8 cellular contexts compared by ENCODE assay signal in the genomic region with DNA sequence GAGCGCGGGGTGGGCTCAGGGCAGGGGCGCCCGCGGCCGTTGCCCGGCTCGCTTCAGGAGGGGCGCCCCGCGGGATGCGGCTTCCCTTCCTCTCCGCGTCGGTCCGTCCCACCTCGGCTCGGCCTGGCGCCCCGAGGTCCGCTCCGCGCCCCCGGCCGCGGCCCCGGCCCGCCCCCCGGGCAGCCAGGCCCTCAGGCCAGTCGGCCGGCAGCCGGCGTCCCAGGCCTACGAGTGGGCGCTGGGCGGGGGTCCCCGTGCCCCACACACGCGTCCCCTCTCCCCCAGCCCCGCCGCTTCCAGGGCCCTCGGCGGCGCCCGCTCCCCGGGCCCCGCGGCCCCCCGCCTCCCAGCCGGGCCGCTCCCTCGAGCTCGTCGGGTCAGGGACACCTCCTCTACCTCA. TPM values are rescaled to one million over a fixed set of nuclear protein-coding genes. Genes with fewer than 3 reads are reported as not detected.
DNase-seq lines count a peak whose midpoint lies in the region; ATAC-seq and TF ChIP-seq lines count a peak whose summit lies in the region.
"Not testable (repeated sequence)": the region's sequence is repeated elsewhere in the genome, so short reads cannot be mapped to it uniquely, and the experiment has no call there.

No MANE protein-coding gene starts in this region.

- not testable (repeated sequence) for H3K27me3 Mint-ChIP-seq in Calu3 (ENCODE audit: unreplicated experiment); stimulated activated memory B cell treated with anti-CD40 and anti-IgM and Interleukin-4, amounts not matched to agents 10 μg/mL and 1 μg/mL and 100 μg/mL, for 72 hours

- H3K27ac Mint-ChIP-seq in Calu3 (ENCODE audit: unreplicated experiment) = peak overlapping the region; percentile 69
- H3K27ac Mint-ChIP-seq in activated naive CD4-positive, alpha-beta T cell treated with anti-CD3 and anti-CD28 coated beads, Interleukin-2, amount 50 U/mL, for 72 hours = peak overlapping the region in 1 of 2 donors; percentile 80
- H3K27ac Mint-ChIP-seq in stimulated activated memory B cell treated with anti-CD40 and anti-IgM and Interleukin-4, amounts not matched to agents 10 μg/mL and 1 μg/mL and 100 μg/mL, for 72 hours = peak overlapping the region; percentile 79

- H3K36me3 Mint-ChIP-seq in Calu3 (ENCODE audit: insufficient read depth, unreplicated experiment) = peaks cover 23% of the 10 kb centered on the region
- not testable (repeated sequence) for H3K36me3 Mint-ChIP-seq in activated naive CD4-positive, alpha-beta T cell treated with anti-CD3 and anti-CD28 coated beads, Interleukin-2, amount 50 U/mL, for 72 hours; stimulated activated memory B cell treated with anti-CD40 and anti-IgM and Interleukin-4, amounts not matched to agents 10 μg/mL and 1 μg/mL and 100 μg/mL, for 72 hours

- H3K27me3 ChIP-seq in NT2/D1 (ENCODE audit: insufficient read depth, insufficient read length); mononuclear cell (ENCODE audit: insufficient read depth, low read length): not testable (repeated sequence)

- BruUV-seq in Calu3 (replicated peaks; lab: Mats Ljungman, UMichigan) = not testable (repeated sequence)

- not testable (repeated sequence) for H3K9me3 ChIP-seq in NT2/D1 (ENCODE audit: insufficient read depth, low read length); mononuclear cell (ENCODE audit: low read depth, low read length)

- H3K4me3 ChIP-seq in NT2/D1 (ENCODE audit: insufficient read length, low read depth) = peak overlapping the region; percentile 34
- peak overlapping the region; percentile 47 for H3K4me3 ChIP-seq in fibroblast of pulmonary artery (replicated peaks; ENCODE audit: low read depth, low read length)
- H3K4me3 ChIP-seq in mononuclear cell (ENCODE audit: low read length) = peak overlapping the region; percentile 38

- intact Hi-C loops in Calu3 (cut with micrococcal nuclease; ENCODE audit: unreplicated experiment) = not testable (repeated sequence)

- CTCF ChIA-PET in Calu3 (lab: Charles Lee) = not testable (repeated sequence)

- not testable (repeated sequence) for DNase-seq in Calu3; NT2/D1 (ENCODE audit: low read depth, low spot score); activated naive CD4-positive, alpha-beta T cell treated with anti-CD3 and anti-CD28 coated beads, Interleukin-2, amount 50 U/mL, for 72 hours (ENCODE audit: low spot score in 2 of 2); fibroblast of pulmonary artery (ENCODE audit: low read depth)

- not testable (repeated sequence) for H3K36me3 ChIP-seq in NT2/D1 (ENCODE audit: insufficient read depth, insufficient read length, low read length)

- not testable (repeated sequence) for TF ChIP-seq CTCF in Calu3 (IDR thresholded peaks at IDR 0.05; ENCODE audit: unreplicated experiment); fibroblast of pulmonary artery (IDR thresholded peaks at IDR 0.05; ENCODE audit: low read length, missing control alignments)

- H3K9me3 Mint-ChIP-seq in Calu3 (ENCODE audit: low read depth, unreplicated experiment); activated naive CD4-positive, alpha-beta T cell treated with anti-CD3 and anti-CD28 coated beads, Interleukin-2, amount 50 U/mL, for 72 hours; stimulated activated memory B cell treated with anti-CD40 and anti-IgM and Interleukin-4, amounts not matched to agents 10 μg/mL and 1 μg/mL and 100 μg/mL, for 72 hours: not testable (repeated sequence)

- not testable (repeated sequence) for H3K9ac ChIP-seq in NT2/D1 (ENCODE audit: insufficient read length, low read depth)

- H3K4me1 ChIP-seq in NT2/D1 (ENCODE audit: insufficient read depth, insufficient read length); mononuclear cell (ENCODE audit: insufficient read depth, low read length): not testable (repeated sequence)

- ATAC-seq in GM21367 (IDR thresholded peaks at IDR 0.05; ENCODE audit: unreplicated experiment) = peak; percentile 27
- ATAC-seq in HG03064 (IDR thresholded peaks at IDR 0.05; ENCODE audit: low read depth, unreplicated experiment) = peak; percentile 50
- peak; percentile 39 to 53 for ATAC-seq in activated naive CD4-positive, alpha-beta T cell treated with anti-CD3 and anti-CD28 coated beads, Interleukin-2, amount 50 U/mL, for 72 hours
- ATAC-seq in stimulated activated memory B cell treated with anti-CD40 and anti-IgM and Interleukin-4, amounts not matched to agents 10 μg/mL and 1 μg/mL and 100 μg/mL, for 72 hours = peak; percentile 70

- H3K4me1 Mint-ChIP-seq in Calu3 (ENCODE audit: low read depth, unreplicated experiment); stimulated activated memory B cell treated with anti-CD40 and anti-IgM and Interleukin-4, amounts not matched to agents 10 μg/mL and 1 μg/mL and 100 μg/mL, for 72 hours: not testable (repeated sequence)

- peak overlapping the region; percentile 82 for H3K4me3 Mint-ChIP-seq in Calu3 (ENCODE audit: low read depth, unreplicated experiment)
- peak overlapping the region; percentile 92 for H3K4me3 Mint-ChIP-seq in stimulated activated memory B cell treated with anti-CD40 and anti-IgM and Interleukin-4, amounts not matched to agents 10 μg/mL and 1 μg/mL and 100 μg/mL, for 72 hours

RNA-seq across cellular contexts. Expression of a gene that starts 31.6 kb away (rescaled TPM):
- total RNA-seq in Calu3 (2022) = 187 and 190 TPM in 2 replicates
- 10 to 100 TPM; 74.7 to 87.3 TPM for total RNA-seq in activated naive CD4-positive, alpha-beta T cell treated with anti-CD3 and anti-CD28 coated beads, Interleukin-2, amount 50 U/mL, for 72 hours
- 216 TPM for total RNA-seq in mononuclear cell
